In the genomic region with DNA sequence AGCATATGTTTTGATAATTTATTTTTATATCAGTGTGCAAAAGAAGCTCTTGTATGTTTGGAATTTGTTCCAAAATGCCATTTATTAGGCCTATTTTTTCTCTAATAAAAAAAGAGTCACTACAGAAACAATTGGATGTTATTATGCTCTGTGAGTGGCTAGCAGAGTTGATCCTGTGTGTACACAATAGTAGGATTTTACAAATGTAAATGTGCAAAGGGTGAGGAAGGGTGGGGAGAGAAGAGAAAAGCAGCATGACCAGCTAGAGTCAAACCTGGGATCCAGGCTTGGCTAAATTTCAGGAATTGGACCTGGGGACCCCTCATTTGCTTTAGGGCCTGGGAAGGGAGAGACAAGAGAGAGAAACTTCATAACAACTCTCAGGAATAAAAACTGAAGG, we compare ENCODE assay signal across 16 cellular contexts. TPM values are rescaled to one million over a fixed set of nuclear protein-coding genes. Genes with fewer than 3 reads are reported as not detected.
DNase-seq lines count a peak whose midpoint lies in the region; ATAC-seq and TF ChIP-seq lines count a peak whose summit lies in the region.
"Had no signal": no experiment of that assay in that cellular context is flagged by ENCODE, and none has a peak within 500 bp of the region (broad histone marks: within the 10 kb centered on the region; RNA-seq: fewer than 3 reads in every experiment).

No MANE protein-coding gene starts in this region.

- H2BK20ac ChIP-seq in IMR-90 (ENCODE audit: low read depth, low read length): no peak overlapping the region

- no peak overlapping the region for H2BK120ac ChIP-seq in IMR-90 (ENCODE audit: low read depth, low read length)

- no peak overlapping the region for H2AK9ac ChIP-seq in IMR-90 (replicated peaks; ENCODE audit: low read depth, low read length, poor library complexity)

- dilution Hi-C loops in IMR-90 (cut with HindIII; ENCODE audit: low sequenced_read_pairs, unreplicated experiment): no loop called here

- POLR2A ChIA-PET in IMR-90 (lab: Charles Lee; ENCODE audit: unreplicated experiment): interaction anchor here (0.6 to 0.8 kb wide), 2 partner anchors 12 to 174 kb away, joined by 3 to 5 read pairs; no protein-coding TSS in a partner anchor

- H3K9me2 ChIP-seq in MM.1S (replicated peaks; ENCODE audit: insufficient read depth, low read length): no peaks in the 10 kb centered on the region

- H4K20me1 ChIP-seq in IMR-90 (ENCODE audit: insufficient read depth, low read length): peaks cover 2% of the 10 kb centered on the region; the same call in 1 of the 2 replicates
- H4K20me1 ChIP-seq in MM.1S (ENCODE audit: insufficient read depth, low read length): no peaks in the 10 kb centered on the region

- no TSS peak for BruUV-seq in IMR-90 (replicated peaks; lab: Mats Ljungman, UMichigan)

- H3K79me1 ChIP-seq in IMR-90 (ENCODE audit: low read depth in 1 of 2, low read length in 2 of 2): peaks cover 16 to 37% of the 10 kb centered on the region in 2 experiments

- H3K4me3 Mint-ChIP-seq in glutamatergic neuron (ENCODE audit: unreplicated experiment): no peak overlapping the region
- H3K4me3 Mint-ChIP-seq: CD8-positive, alpha-beta T cell; IgD-negative memory B cell had no signal

- TF ChIP-seq EP300 in ovary (IDR thresholded peaks at IDR 0.05): no peak

- no peak for TF ChIP-seq RAD21 in IMR-90 (IDR thresholded peaks at IDR 0.05; ENCODE audit: low read length)

- H3K9me3 Mint-ChIP-seq in glutamatergic neuron (ENCODE audit: unreplicated experiment): no peaks in the 10 kb centered on the region
- H3K9me3 Mint-ChIP-seq: CD8-positive, alpha-beta T cell had no signal

- in situ Hi-C loops in IMR-90 (cut with MboI; ENCODE audit: low sequenced_read_pairs): no loop called here

- no peak overlapping the region for H4K5ac ChIP-seq in IMR-90 (ENCODE audit: low read depth, low read length)

- peaks cover 6% of the 10 kb centered on the region; the same call in 1 of the 2 replicates for H3K36me3 ChIP-seq in IMR-90 (ENCODE audit: control insufficient read depth, insufficient read depth, low read length)
- H3K36me3 ChIP-seq in SK-N-MC (ENCODE audit: insufficient read depth, low read length): no peaks in the 10 kb centered on the region
- no peaks in the 10 kb centered on the region for H3K36me3 ChIP-seq in subcutaneous abdominal adipose tissue (ENCODE audit: control insufficient read depth in 5 of 5, insufficient read depth in 5 of 5, low read length in 5 of 5)
- H3K36me3 ChIP-seq in ovary: no peaks in the 10 kb centered on the region
- H3K36me3 ChIP-seq in MM.1S (replicated peaks; ENCODE audit: insufficient read depth, low read length): no peaks in the 10 kb centered on the region

- no peaks in the 10 kb centered on the region for H3K36me3 Mint-ChIP-seq in glutamatergic neuron (ENCODE audit: unreplicated experiment)
- H3K36me3 Mint-ChIP-seq: CD8-positive, alpha-beta T cell; IgD-negative memory B cell had no signal

- H3K14ac ChIP-seq in IMR-90 (replicated peaks; ENCODE audit: low read depth, low read length): no peak overlapping the region

- H3K27ac ChIP-seq in IMR-90 (ENCODE audit: insufficient read depth, low read length): peak overlapping the region; percentile 13; the same call in 1 of the 2 replicates
- peak overlapping the region; percentile 62 for H3K27ac ChIP-seq in SK-N-MC
- H3K27ac ChIP-seq in subcutaneous abdominal adipose tissue (ENCODE audit: low read depth, low read length): peak overlapping the region; percentile 58
- no peak overlapping the region for H3K27ac ChIP-seq in ovary
- no peak overlapping the region for H3K27ac ChIP-seq in MM.1S (ENCODE audit: low read length)

- H4K8ac ChIP-seq in IMR-90 (ENCODE audit: low read depth in 2 of 2, low read length in 2 of 2): peak overlapping the region; percentile 23 to 65; a peak in 1 of 4 replicates

- no peak overlapping the region for H2AK5ac ChIP-seq in IMR-90 (ENCODE audit: low read depth, low read length)

- H3K23ac ChIP-seq in IMR-90 (ENCODE audit: low read depth, low read length): no peak overlapping the region

- H3K4me3 ChIP-seq in IMR-90 (ENCODE audit: insufficient read depth, low read depth, low read length) (no peak overlapping the region), SK-N-MC (no peak overlapping the region), subcutaneous abdominal adipose tissue (ENCODE audit: low read depth in 1 of 5, low read length in 5 of 5) (no peak overlapping the region), ovary (no peak overlapping the region), MM.1S (ENCODE audit: low read length) (no peak overlapping the region)

- H3K27me3 ChIP-seq in IMR-90 (ENCODE audit: control insufficient read depth, insufficient read depth, low read length): no peaks in the 10 kb centered on the region
- H3K27me3 ChIP-seq in subcutaneous abdominal adipose tissue (ENCODE audit: control insufficient read depth in 5 of 5, insufficient read depth in 4 of 5, low read length in 5 of 5): no peaks in the 10 kb centered on the region
- no peaks in the 10 kb centered on the region for H3K27me3 ChIP-seq in ovary
- H3K27me3 ChIP-seq in MM.1S (replicated peaks; ENCODE audit: insufficient read depth, low read length): no peaks in the 10 kb centered on the region

- H3K79me2 ChIP-seq in MM.1S (ENCODE audit: low read length): no peaks in the 10 kb centered on the region

- TF ChIP-seq CTCF in IMR-90 (conservative IDR thresholded peaks at IDR 0.05; ENCODE audit: low read depth, low read length) (no peak), glutamatergic neuron (IDR thresholded peaks at IDR 0.05; ENCODE audit: partially characterized antibody, unreplicated experiment) (no peak), ovary (IDR thresholded peaks at IDR 0.05) (no peak), MM.1S (IDR thresholded peaks at IDR 0.05; ENCODE audit: low read length) (no peak)

- no peak overlapping the region for H3K18ac ChIP-seq in IMR-90 (ENCODE audit: low read depth, low read length)

- H3K4me1 ChIP-seq in IMR-90 (ENCODE audit: control insufficient read depth, insufficient read depth, low read length): peaks cover 2% of the 10 kb centered on the region
- peaks cover 2 to 14% (median 9%) of the 10 kb centered on the region in 5 donors for H3K4me1 ChIP-seq in subcutaneous abdominal adipose tissue (ENCODE audit: control insufficient read depth in 5 of 5, insufficient read depth in 5 of 5, low read length in 5 of 5)
- H3K4me1 ChIP-seq in ovary (ENCODE audit: insufficient read depth): no peaks in the 10 kb centered on the region
- H3K4me1 ChIP-seq in MM.1S (ENCODE audit: low read length): no peaks in the 10 kb centered on the region

- DNase-seq in IMR-90 (no peak), SK-N-MC (ENCODE audit: low read depth, low spot score) (no peak), glutamatergic neuron (no peak), ovary (no peak), MM.1S (no peak)
- DNase-seq: CD8-positive, alpha-beta T cell; EL; H7; MV-4-11; NCI-H1417 treated with DMSO at 0.1 percent for 48 hours; NCI-H2081; NCI-H524; SHP77 had no signal

- no peak overlapping the region for H4K91ac ChIP-seq in IMR-90 (ENCODE audit: insufficient read depth, low read depth, low read length)

- no peaks in the 10 kb centered on the region for H3F3A ChIP-seq in MM.1S (ENCODE audit: insufficient read depth, low read length)

- intact Hi-C loops in IMR-90 (cut with micrococcal nuclease): no loop called here
- intact Hi-C loops in ovary (cut with DNase I): no loop called here

- peak overlapping the region; percentile 11; the same call in 1 of the 2 replicates for H3K4ac ChIP-seq in IMR-90 (ENCODE audit: low read depth, low read length)

- peak overlapping the region; percentile 45 for H3K27ac Mint-ChIP-seq in glutamatergic neuron (ENCODE audit: unreplicated experiment)
- H3K27ac Mint-ChIP-seq: CD8-positive, alpha-beta T cell; IgD-negative memory B cell had no signal

- H3K56ac ChIP-seq in IMR-90 (ENCODE audit: extremely low read depth, insufficient read depth, low read length): no peak overlapping the region

- no peak overlapping the region for H3K9ac ChIP-seq in IMR-90 (ENCODE audit: low read depth, low read length)
- H3K9ac ChIP-seq in SK-N-MC (ENCODE audit: insufficient read length): no peak overlapping the region
- H3K9ac ChIP-seq in subcutaneous abdominal adipose tissue (ENCODE audit: low read length in 5 of 5): peak overlapping the region in 2 of 5 donors; percentile 35 to 40
- no peak overlapping the region for H3K9ac ChIP-seq in MM.1S (ENCODE audit: low read length)

- no peak overlapping the region for H3K4me2 ChIP-seq in IMR-90 (ENCODE audit: low read depth, low read length)
- H3K4me2 ChIP-seq in MM.1S (ENCODE audit: low read depth, low read length): no peak overlapping the region

- H2BK5ac ChIP-seq in IMR-90 (ENCODE audit: low read depth, low read length, poor library complexity, severe bottlenecking): no peak overlapping the region

- peaks cover 2% of the 10 kb centered on the region for H3K4me1 Mint-ChIP-seq in glutamatergic neuron (ENCODE audit: low read depth, unreplicated experiment)
- H3K4me1 Mint-ChIP-seq: IgD-negative memory B cell had no signal

- TF ChIP-seq POLR2A in IMR-90 (IDR thresholded peaks at IDR 0.05; ENCODE audit: low read depth, low read length) (no peak), ovary (IDR thresholded peaks at IDR 0.05) (no peak)

- no peak overlapping the region for H2BK15ac ChIP-seq in IMR-90 (ENCODE audit: low read depth, low read length)

- H3K27me3 Mint-ChIP-seq in glutamatergic neuron (ENCODE audit: unreplicated experiment): no peaks in the 10 kb centered on the region
- H3K27me3 Mint-ChIP-seq: IgD-negative memory B cell had no signal

- ATAC-seq in IMR-90 (ENCODE audit: low read depth) (no peak), esophagus mucosa (no peak)
- ATAC-seq: CD8-positive, alpha-beta T cell had no signal

- H3K9me3 ChIP-seq in IMR-90 (ENCODE audit: control insufficient read depth, insufficient read depth, low read length): no peaks in the 10 kb centered on the region
- H3K9me3 ChIP-seq in SK-N-MC (ENCODE audit: low read depth, low read length): no peaks in the 10 kb centered on the region
- no peaks in the 10 kb centered on the region for H3K9me3 ChIP-seq in subcutaneous abdominal adipose tissue (ENCODE audit: control insufficient read depth in 5 of 5, low read length in 5 of 5)
- H3K9me3 ChIP-seq in ovary: no peaks in the 10 kb centered on the region
- H3K9me3 ChIP-seq in MM.1S (replicated peaks; ENCODE audit: insufficient read depth, low read length): no peaks in the 10 kb centered on the region

- no peaks in the 10 kb centered on the region; the same call in 1 of the 2 replicates for H3K9me1 ChIP-seq in IMR-90 (ENCODE audit: insufficient read depth, low read length)

- no peak overlapping the region for H2AFZ ChIP-seq in IMR-90 (replicated peaks; ENCODE audit: low read length, poor library complexity)
- no peak overlapping the region for H2AFZ ChIP-seq in MM.1S (ENCODE audit: low read length)

- CTCF ChIA-PET in IMR-90 (lab: Yijun Ruan, JAX): no interaction called here

TF ChIP-seq in IMR-90, 13 proteins besides CTCF, POLR2A, EP300 and RAD21 (continues in another document):
- no peak for TF ChIP-seq RCOR1 (IDR thresholded peaks at IDR 0.05; ENCODE audit: insufficient replicate concordance, low read length)

RNA-seq across cellular contexts. Expression of gene SEMA3A, which starts 32.5 kb away (rescaled TPM):
- 187 and 213 TPM in 2 replicates for total RNA-seq in IMR-90 (2012; rRNA removed)
- 27.0 and 31.2 TPM in 2 replicates for polyA plus RNA-seq in IMR-90 (2012; rRNA removed)
- polyA plus RNA-seq in IMR-90 (2012; cell fraction: cytosol; rRNA removed): 4.9 and 6.8 TPM in 2 replicates
- polyA plus RNA-seq in IMR-90 (2012; cell fraction: nucleus; rRNA removed; ENCODE audit: low replicate concordance): 2.4 and 22.8 TPM in 2 replicates
- 16.3 TPM for total RNA-seq in glutamatergic neuron (ENCODE audit: unreplicated experiment)
- total RNA-seq in ovary: 1 to 10 TPM in 6 of 7 donors, under 1 TPM in 1; 0.76 to 6.3 (median 2.2) TPM
- polyA plus RNA-seq in ovary: 10 to 100 TPM in 1 of 2 donors, under 1 TPM in 1; 0.82 to 23.0 TPM
- 0.56 TPM for total RNA-seq in esophagus mucosa

Comparison
In these comparisons a context has a peak if more than half of its experiments do, and no peak if none do; other contexts are left out.
1. H3K27ac ChIP-seq: peak in IMR-90 (single experiment), SK-N-MC (single experiment) and subcutaneous abdominal adipose tissue (single experiment); none in ovary (0 of 2) and MM.1S (single experiment).
2. RNA of gene SEMA3A, which starts 32.5 kb away (total RNA-seq): 187 to 213 TPM in IMR-90; 16.3 TPM in glutamatergic neuron (single experiment), 0.76 to 6.3 TPM in ovary and 0.56 TPM in esophagus mucosa (single experiment); every median in the first group is over 10 times any median in the second.